Comparison of ENCODE assay signal across 29 cellular contexts in the genomic region with DNA sequence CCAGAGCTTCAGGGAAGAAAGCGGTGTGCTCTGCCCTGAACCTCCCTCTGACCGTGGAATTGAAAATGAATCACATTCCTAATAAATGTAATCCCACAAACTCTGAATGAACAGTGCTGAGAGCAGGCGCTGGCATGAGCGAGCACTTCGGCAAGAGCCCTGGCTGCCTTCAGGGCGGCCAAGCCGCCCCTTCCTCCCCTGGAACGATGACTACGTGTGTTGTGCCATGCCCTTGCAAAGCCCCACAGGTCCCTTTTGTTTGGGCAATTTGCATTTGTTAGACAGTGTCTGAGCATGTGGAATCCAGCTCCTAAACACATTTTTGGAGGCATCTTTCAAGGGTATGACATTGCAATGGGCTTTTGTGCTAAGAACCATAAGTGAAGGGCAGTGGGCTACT.
"Had no signal": no experiment of that assay in that cellular context is flagged by ENCODE, and none has a peak within 500 bp of the region (broad histone marks: within the 10 kb centered on the region; RNA-seq: fewer than 3 reads in every experiment).

No MANE protein-coding gene starts in this region.

- H3K36me3 Mint-ChIP-seq: activated CD4-positive, alpha-beta memory T cell treated with anti-CD3 and anti-CD28 coated beads for 36 hours had no signal

- FAIRE-seq: bronchial epithelial cell had no signal

- H3K4me3 Mint-ChIP-seq: activated CD4-positive, alpha-beta memory T cell treated with anti-CD3 and anti-CD28 coated beads for 36 hours; activated CD4-positive, alpha-beta T cell treated with anti-CD3 and anti-CD28 coated beads, Interleukin-2, amount 10 ng/mL, durations not matched to agents 7 days and 5 days; activated naive CD8-positive, alpha-beta T cell treated with anti-CD3 and anti-CD28 coated beads, Interleukin-2, amount 50 U/mL, for 24 hours; T-helper 1 cell treated with Interleukin-12 subunit alpha and Interleukin-12 subunit beta and Interleukin-4 antibody, amounts not matched to agents 30 μg/mL and 1 μg/mL, for 36 hours had no signal

- H3K36me3 ChIP-seq: ascending aorta, MG63, Peyer's patch, SJSA1 had no signal

- ATAC-seq: activated naive CD8-positive, alpha-beta T cell treated with anti-CD3 and anti-CD28 coated beads, Interleukin-2, amount 50 U/mL, for 24 hours; activated T-cell treated with anti-CD3 and anti-CD28 coated beads, Interleukin-2, amount 50 U/mL, for 72 hours; body of pancreas; SK-N-SH treated with all-trans-retinoic acid at 6 μM for 48 hours had no signal

- H3K4me3 ChIP-seq: ascending aorta, body of pancreas, MG63, Peyer's patch, SJSA1 had no signal

- H3K9me3 ChIP-seq: ascending aorta, body of pancreas, MG63, Peyer's patch, SJSA1 had no signal

- H3K4me1 ChIP-seq: ascending aorta, body of pancreas, Peyer's patch, SJSA1 had no signal

- H3K27me3 ChIP-seq: ascending aorta, body of pancreas, MG63, Peyer's patch, SJSA1 had no signal

- H3K9me3 Mint-ChIP-seq: activated CD4-positive, alpha-beta memory T cell treated with anti-CD3 and anti-CD28 coated beads for 36 hours; activated naive CD8-positive, alpha-beta T cell treated with anti-CD3 and anti-CD28 coated beads, Interleukin-2, amount 50 U/mL, for 24 hours; activated T-helper 2 cell treated with anti-CD3 and anti-CD28 coated beads, Interferon-gamma antibody, Interleukin-2, Interleukin-4, amounts not matched to agents 10 μg/mL and 5 μg/mL and 100 μg/mL, durations not matched to agents 14 hours and 24 hours and 36 hours had no signal

- H3K27ac ChIP-seq: ascending aorta, body of pancreas, Peyer's patch, SJSA1 had no signal

- H3K27ac Mint-ChIP-seq: activated CD4-positive, alpha-beta memory T cell treated with anti-CD3 and anti-CD28 coated beads for 36 hours; activated CD4-positive, alpha-beta T cell treated with anti-CD3 and anti-CD28 coated beads, Interleukin-2, amount 10 ng/mL, durations not matched to agents 7 days and 5 days; activated naive CD8-positive, alpha-beta T cell treated with anti-CD3 and anti-CD28 coated beads, Interleukin-2, amount 50 U/mL, for 24 hours; activated T-cell treated with anti-CD3 and anti-CD28 coated beads, Interleukin-2, amount 50 U/mL, for 72 hours; activated T-helper 2 cell treated with anti-CD3 and anti-CD28 coated beads, Interferon-gamma antibody, Interleukin-2, Interleukin-4, amounts not matched to agents 10 μg/mL and 5 μg/mL and 100 μg/mL, durations not matched to agents 14 hours and 24 hours and 36 hours; T-helper 1 cell treated with Interleukin-12 subunit alpha and Interleukin-12 subunit beta and Interleukin-4 antibody, amounts not matched to agents 30 μg/mL and 1 μg/mL, for 36 hours had no signal

- DNase-seq: activated CD4-positive, alpha-beta memory T cell treated with anti-CD3 and anti-CD28 coated beads for 36 hours; activated CD4-positive, alpha-beta T cell treated with anti-CD3 and anti-CD28 coated beads for 1 hour; activated CD4-positive, alpha-beta T cell treated with anti-CD3 and anti-CD28 coated beads, Interleukin-2, amount 10 ng/mL, durations not matched to agents 7 days and 5 days; activated gamma-delta T cell treated with Interleukin-2 at 50 U/mL for 16 hours; activated naive CD4-positive, alpha-beta T cell treated with anti-CD3 and anti-CD28 coated beads, Interleukin-2, amount 50 U/mL, for 16 hours; activated naive CD8-positive, alpha-beta T cell treated with anti-CD3 and anti-CD28 coated beads, Interleukin-2, amount 50 U/mL, for 24 hours; activated T-cell treated with anti-CD3 and anti-CD28 coated beads, Interleukin-2, amount 50 U/mL, for 72 hours; amniotic stem cell; body of pancreas; central memory CD4-positive, alpha-beta T cell; MG63; NCI-H1092 treated with DMSO at 0.1 percent for 48 hours; NCI-H1417 treated with DMSO at 0.1 percent for 48 hours; NCI-H1694; NCI-H2029; NCI-H2107; NCI-H345; NCI-H510A; NCI-H526 treated with DMSO at 0.1 percent for 48 hours; NK-92 treated with Interleukin-12 subunit alpha and Interleukin-12 subunit beta, amount 100 ng/mL, for 24 hours; Peyer's patch; SHP77; SW 1271 had no signal
